Comparison of ENCODE assay signal across 21 cellular contexts in the genomic region with DNA sequence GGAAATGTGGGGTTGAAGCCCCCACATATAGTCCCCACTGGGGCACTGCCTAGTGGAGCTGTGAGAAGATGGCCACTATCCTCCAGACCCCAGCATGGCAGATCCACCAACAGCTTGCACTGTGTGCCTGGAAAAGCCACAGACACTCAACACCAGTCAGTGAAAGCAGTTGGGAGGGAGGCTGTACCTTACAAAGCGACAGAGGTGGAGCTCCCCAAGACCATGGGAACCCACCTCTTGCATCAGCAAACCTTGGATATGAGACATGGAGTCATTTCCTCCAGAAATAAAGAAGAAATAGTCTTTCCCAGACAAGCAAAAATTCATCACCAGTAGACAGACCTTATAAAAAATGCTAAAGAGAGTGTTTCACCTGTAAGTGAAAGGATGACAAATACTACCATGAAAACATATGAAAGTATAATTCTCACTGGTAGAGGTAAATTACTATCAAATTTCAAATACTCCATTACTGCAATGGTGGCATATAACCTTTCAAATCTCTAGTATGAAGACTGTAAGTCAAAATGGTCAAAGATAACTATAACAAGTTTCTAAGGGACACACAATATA.
A peak's percentile ranks its signal among the peaks of the same experiment; 100 is the strongest.
DNase-seq lines count a peak whose midpoint lies in the region; ATAC-seq and TF ChIP-seq lines count a peak whose summit lies in the region.
"Had no signal": no experiment of that assay in that cellular context is flagged by ENCODE, and none has a peak within 500 bp of the region (broad histone marks: within the 10 kb centered on the region; RNA-seq: fewer than 3 reads in every experiment).

No MANE protein-coding gene starts in this region.

- H3K9me3 Mint-ChIP-seq in activated CD4-positive, alpha-beta memory T cell treated with anti-CD3 and anti-CD28 coated beads for 36 hours: peaks cover 6% of the 10 kb centered on the region
- H3K9me3 Mint-ChIP-seq in activated CD4-positive, alpha-beta memory T cell treated with anti-CD3 and anti-CD28 coated beads, Interleukin-2, amount 10 ng/mL, durations not matched to agents 7 days and 5 days: peaks cover 2% of the 10 kb centered on the region
- H3K9me3 Mint-ChIP-seq in natural killer cell treated with Interleukin-12 subunit alpha and Interleukin-12 subunit beta and Interleukin-15 and Interleukin-18, amount 100 ng/mL, for 72 hours: peaks cover 17% of the 10 kb centered on the region
- H3K9me3 Mint-ChIP-seq in natural killer cell (peaks cover 4 to 14% of the 10 kb centered on the region in 2 donors), type B pancreatic cell (peaks cover 15% of the 10 kb centered on the region)
- peaks cover 5% of the 10 kb centered on the region for H3K9me3 Mint-ChIP-seq in activated CD8-positive, alpha-beta T cell treated with anti-CD3 and anti-CD28 coated beads, Interleukin-2, amount 10 ng/mL, durations not matched to agents 7 days and 5 days (ENCODE audit: insufficient read depth)

- DNase-seq in activated CD4-positive, alpha-beta memory T cell treated with anti-CD3 and anti-CD28 coated beads for 36 hours: peak; percentile 8
- no peak for DNase-seq in activated CD4-positive, alpha-beta memory T cell treated with anti-CD3 and anti-CD28 coated beads, Interleukin-2, amount 10 ng/mL, durations not matched to agents 7 days and 5 days
- DNase-seq in natural killer cell treated with Interleukin-12 subunit alpha and Interleukin-12 subunit beta and Interleukin-15 and Interleukin-18, amount 100 ng/mL, for 72 hours (ENCODE audit: low spot score): no peak
- DNase-seq in natural killer cell (no peak), type B pancreatic cell (ENCODE audit: extremely low spot score, unreplicated experiment) (no peak), NCI-H524 treated with DMSO at 0.1 percent for 48 hours (lab: John Stamatoyannopoulos, UW) (no peak)
- DNase-seq in activated CD8-positive, alpha-beta T cell treated with anti-CD3 and anti-CD28 coated beads, Interleukin-2, amount 10 ng/mL, durations not matched to agents 7 days and 5 days: no peak
- DNase-seq: CD4-positive, alpha-beta memory T cell; DMS53; GOT3; MM.1S; NCI-H1105 treated with DMSO at 0.1 percent for 48 hours; NCI-H1694; NCI-H2227 treated with DMSO at 0.1 percent for 48 hours; NCI-H510A treated with DMSO at 0.1 percent for 48 hours; NCI-H82; SHP77 treated with DMSO at 0.1 percent for 48 hours had no signal

- H3K4me3 Mint-ChIP-seq in activated CD4-positive, alpha-beta memory T cell treated with anti-CD3 and anti-CD28 coated beads for 36 hours: no peak overlapping the region
- H3K4me3 Mint-ChIP-seq in activated CD4-positive, alpha-beta memory T cell treated with anti-CD3 and anti-CD28 coated beads, Interleukin-2, amount 10 ng/mL, durations not matched to agents 7 days and 5 days: no peak overlapping the region
- no peak overlapping the region for H3K4me3 Mint-ChIP-seq in natural killer cell treated with Interleukin-12 subunit alpha and Interleukin-12 subunit beta and Interleukin-15 and Interleukin-18, amount 100 ng/mL, for 72 hours
- no peak overlapping the region for H3K4me3 Mint-ChIP-seq in natural killer cell
- no peak overlapping the region for H3K4me3 Mint-ChIP-seq in activated CD8-positive, alpha-beta T cell treated with anti-CD3 and anti-CD28 coated beads, Interleukin-2, amount 10 ng/mL, durations not matched to agents 7 days and 5 days
- peak overlapping the region; percentile 57 for H3K4me3 Mint-ChIP-seq in type B pancreatic cell
- H3K4me3 Mint-ChIP-seq: CD4-positive, alpha-beta memory T cell; IgD-negative memory B cell had no signal

- no peaks in the 10 kb centered on the region for H3K4me1 Mint-ChIP-seq in activated CD4-positive, alpha-beta memory T cell treated with anti-CD3 and anti-CD28 coated beads for 36 hours (ENCODE audit: low read depth)
- H3K4me1 Mint-ChIP-seq in activated CD4-positive, alpha-beta memory T cell treated with anti-CD3 and anti-CD28 coated beads, Interleukin-2, amount 10 ng/mL, durations not matched to agents 7 days and 5 days: no peaks in the 10 kb centered on the region
- no peaks in the 10 kb centered on the region for H3K4me1 Mint-ChIP-seq in natural killer cell treated with Interleukin-12 subunit alpha and Interleukin-12 subunit beta and Interleukin-15 and Interleukin-18, amount 100 ng/mL, for 72 hours (ENCODE audit: low read depth in 2 of 2)
- H3K4me1 Mint-ChIP-seq in natural killer cell (no peaks in the 10 kb centered on the region), type B pancreatic cell (ENCODE audit: unreplicated experiment) (no peaks in the 10 kb centered on the region)
- no peaks in the 10 kb centered on the region for H3K4me1 Mint-ChIP-seq in activated CD8-positive, alpha-beta T cell treated with anti-CD3 and anti-CD28 coated beads, Interleukin-2, amount 10 ng/mL, durations not matched to agents 7 days and 5 days (ENCODE audit: low read depth)
- H3K4me1 Mint-ChIP-seq: IgD-negative memory B cell had no signal

- POLR2A ChIA-PET in activated CD4-positive, alpha-beta memory T cell treated with anti-CD3 and anti-CD28 coated beads for 36 hours (lab: Charles Lee): no interaction called here
- POLR2A ChIA-PET in activated CD4-positive, alpha-beta memory T cell treated with anti-CD3 and anti-CD28 coated beads, Interleukin-2, amount 10 ng/mL, durations not matched to agents 7 days and 5 days (lab: Charles Lee): no interaction called here
- POLR2A ChIA-PET in activated CD8-positive, alpha-beta T cell treated with anti-CD3 and anti-CD28 coated beads, Interleukin-2, amount 10 ng/mL, durations not matched to agents 7 days and 5 days (lab: Charles Lee): no interaction called here

- H3K27ac Mint-ChIP-seq in activated CD4-positive, alpha-beta memory T cell treated with anti-CD3 and anti-CD28 coated beads for 36 hours: no peak overlapping the region
- H3K27ac Mint-ChIP-seq in activated CD4-positive, alpha-beta memory T cell treated with anti-CD3 and anti-CD28 coated beads, Interleukin-2, amount 10 ng/mL, durations not matched to agents 7 days and 5 days: no peak overlapping the region
- H3K27ac Mint-ChIP-seq in natural killer cell treated with Interleukin-12 subunit alpha and Interleukin-12 subunit beta and Interleukin-15 and Interleukin-18, amount 100 ng/mL, for 72 hours: peak overlapping the region; percentile 32 to 62
- peak overlapping the region in 1 of 2 donors; percentile 77 for H3K27ac Mint-ChIP-seq in natural killer cell
- H3K27ac Mint-ChIP-seq in activated CD8-positive, alpha-beta T cell treated with anti-CD3 and anti-CD28 coated beads, Interleukin-2, amount 10 ng/mL, durations not matched to agents 7 days and 5 days: no peak overlapping the region
- no peak overlapping the region for H3K27ac Mint-ChIP-seq in type B pancreatic cell

- H3K27me3 Mint-ChIP-seq in activated CD4-positive, alpha-beta memory T cell treated with anti-CD3 and anti-CD28 coated beads for 36 hours: no peaks in the 10 kb centered on the region
- no peaks in the 10 kb centered on the region for H3K27me3 Mint-ChIP-seq in activated CD4-positive, alpha-beta memory T cell treated with anti-CD3 and anti-CD28 coated beads, Interleukin-2, amount 10 ng/mL, durations not matched to agents 7 days and 5 days
- H3K27me3 Mint-ChIP-seq in natural killer cell treated with Interleukin-12 subunit alpha and Interleukin-12 subunit beta and Interleukin-15 and Interleukin-18, amount 100 ng/mL, for 72 hours: peaks cover 0 to 4% of the 10 kb centered on the region in 2 donors
- H3K27me3 Mint-ChIP-seq in natural killer cell (ENCODE audit: low read depth in 2 of 2) (no peaks in the 10 kb centered on the region), type B pancreatic cell (peaks cover 3% of the 10 kb centered on the region)
- H3K27me3 Mint-ChIP-seq in activated CD8-positive, alpha-beta T cell treated with anti-CD3 and anti-CD28 coated beads, Interleukin-2, amount 10 ng/mL, durations not matched to agents 7 days and 5 days (ENCODE audit: low read depth): no peaks in the 10 kb centered on the region
- H3K27me3 Mint-ChIP-seq: IgD-negative memory B cell had no signal

- no peak for TF ChIP-seq CTCF in natural killer cell (IDR thresholded peaks at IDR 0.05)
- TF ChIP-seq CTCF in type B pancreatic cell (conservative IDR thresholded peaks at IDR 0.05): no peak

- intact Hi-C loops in activated CD4-positive, alpha-beta memory T cell treated with anti-CD3 and anti-CD28 coated beads for 36 hours (cut with micrococcal nuclease): no loop called here
- intact Hi-C loops in natural killer cell (cut with micrococcal nuclease): no loop called here

- H3K36me3 Mint-ChIP-seq in activated CD4-positive, alpha-beta memory T cell treated with anti-CD3 and anti-CD28 coated beads for 36 hours: no peaks in the 10 kb centered on the region
- no peaks in the 10 kb centered on the region for H3K36me3 Mint-ChIP-seq in activated CD4-positive, alpha-beta memory T cell treated with anti-CD3 and anti-CD28 coated beads, Interleukin-2, amount 10 ng/mL, durations not matched to agents 7 days and 5 days (ENCODE audit: low read depth)
- H3K36me3 Mint-ChIP-seq in natural killer cell treated with Interleukin-12 subunit alpha and Interleukin-12 subunit beta and Interleukin-15 and Interleukin-18, amount 100 ng/mL, for 72 hours: peaks cover 5% of the 10 kb centered on the region
- H3K36me3 Mint-ChIP-seq in natural killer cell (no peaks in the 10 kb centered on the region), type B pancreatic cell (no peaks in the 10 kb centered on the region)
- no peaks in the 10 kb centered on the region for H3K36me3 Mint-ChIP-seq in activated CD8-positive, alpha-beta T cell treated with anti-CD3 and anti-CD28 coated beads, Interleukin-2, amount 10 ng/mL, durations not matched to agents 7 days and 5 days (ENCODE audit: low read depth)
- H3K36me3 Mint-ChIP-seq: CD4-positive, alpha-beta memory T cell; IgD-negative memory B cell had no signal

- CTCF ChIA-PET in activated CD4-positive, alpha-beta memory T cell treated with anti-CD3 and anti-CD28 coated beads for 36 hours (lab: Charles Lee): no interaction called here
- CTCF ChIA-PET in activated CD4-positive, alpha-beta memory T cell treated with anti-CD3 and anti-CD28 coated beads, Interleukin-2, amount 10 ng/mL, durations not matched to agents 7 days and 5 days (lab: Charles Lee): no interaction called here
- CTCF ChIA-PET in activated CD8-positive, alpha-beta T cell treated with anti-CD3 and anti-CD28 coated beads, Interleukin-2, amount 10 ng/mL, durations not matched to agents 7 days and 5 days (lab: Charles Lee): no interaction called here

- ATAC-seq in natural killer cell treated with Interleukin-12 subunit alpha and Interleukin-12 subunit beta and Interleukin-15 and Interleukin-18, amount 100 ng/mL, for 72 hours: peak in 1 of 2 donors; percentile 6
- ATAC-seq in natural killer cell (no peak), GM21825 (IDR thresholded peaks at IDR 0.05; ENCODE audit: unreplicated experiment) (no peak)
- peak; percentile 45 for ATAC-seq in activated CD8-positive, alpha-beta T cell treated with anti-CD3 and anti-CD28 coated beads, Interleukin-2, amount 10 ng/mL, durations not matched to agents 7 days and 5 days
- ATAC-seq: A549, HCT116 had no signal

Comparison
In these comparisons a context has a peak if more than half of its experiments do, and no peak if none do; other contexts are left out.
1. H3K27ac Mint-ChIP-seq: peak in natural killer cell treated with Interleukin-12 subunit alpha and Interleukin-12 subunit beta and Interleukin-15 and Interleukin-18, amount 100 ng/mL, for 72 hours (2 of 2); none in activated CD4-positive, alpha-beta memory T cell treated with anti-CD3 and anti-CD28 coated beads for 36 hours (single experiment), activated CD4-positive, alpha-beta memory T cell treated with anti-CD3 and anti-CD28 coated beads, Interleukin-2, amount 10 ng/mL, durations not matched to agents 7 days and 5 days (single experiment), activated CD8-positive, alpha-beta T cell treated with anti-CD3 and anti-CD28 coated beads, Interleukin-2, amount 10 ng/mL, durations not matched to agents 7 days and 5 days (single experiment) and type B pancreatic cell (single experiment).